In genomic region chr7:149284343-149284742, GRCh38 we compare ENCODE assay signal across 8 cellular contexts. TPM values are rescaled to one million over a fixed set of nuclear protein-coding genes. Genes with fewer than 3 reads are reported as not detected.
DNase-seq lines count a peak whose midpoint lies in the region; ATAC-seq and TF ChIP-seq lines count a peak whose summit lies in the region.

No MANE protein-coding gene starts in this region.

- no peaks in the 10 kb centered on the region for H3K9me3 Mint-ChIP-seq in neural progenitor cell

- no peak for TF ChIP-seq CTCF in neural progenitor cell (IDR thresholded peaks at IDR 0.05)

- no peaks in the 10 kb centered on the region for H3K79me2 ChIP-seq in neural progenitor cell (ENCODE audit: low read depth)

- H3K4me2 ChIP-seq in neural progenitor cell, result peak overlapping the region; percentile 93

- ATAC-seq in GM21825 (IDR thresholded peaks at IDR 0.05; ENCODE audit: unreplicated experiment), result no peak
- no peak for ATAC-seq in GM19328 (IDR thresholded peaks at IDR 0.05; ENCODE audit: unreplicated experiment)
- no peak for ATAC-seq in GM21529 (IDR thresholded peaks at IDR 0.05; ENCODE audit: unreplicated experiment)

- H3K4me1 ChIP-seq in neural progenitor cell, result no peaks in the 10 kb centered on the region

- no peaks in the 10 kb centered on the region for H3K36me3 ChIP-seq in neural progenitor cell

- no peak overlapping the region for H3K9ac ChIP-seq in neural progenitor cell

- no peak overlapping the region for H3K4me3 ChIP-seq in neural progenitor cell

- no peaks in the 10 kb centered on the region for H4K20me1 ChIP-seq in neural progenitor cell (ENCODE audit: low read depth)

- H3K27me3 ChIP-seq in neural progenitor cell, result peaks cover 17% of the 10 kb centered on the region

- peaks cover 9% of the 10 kb centered on the region for H3K4me1 Mint-ChIP-seq in neural progenitor cell

- in situ Hi-C loops in G401 (cut with HindIII; ENCODE audit: low sequenced_read_pairs), result no loop called here

- H3F3A ChIP-seq in neural progenitor cell (ENCODE audit: low read depth), result peaks cover 8% of the 10 kb centered on the region

- H3K27ac ChIP-seq in neural progenitor cell, result no peak overlapping the region

- peaks cover 13% of the 10 kb centered on the region for H3K27me3 Mint-ChIP-seq in neural progenitor cell (ENCODE audit: insufficient read depth, low read depth)

- peak; percentile 18 for DNase-seq in G401 (ENCODE audit: low spot score)
- peak; percentile 36 for DNase-seq in NCI-H146 treated with DMSO at 0.1 percent for 48 hours (lab: John Stamatoyannopoulos, UW; ENCODE audit: unreplicated experiment)
- peak; percentile 79 for DNase-seq in activated effector memory CD4-positive, alpha-beta T cell treated with anti-CD3 and anti-CD28 coated beads, Interleukin-2, amount 50 U/mL, for 16 hours
- no peak for DNase-seq in neural progenitor cell (ENCODE audit: low spot score)
- no peak for DNase-seq in 8988T

- H3K27ac Mint-ChIP-seq in neural progenitor cell, result no peak overlapping the region

- no peak overlapping the region for H2AFZ ChIP-seq in neural progenitor cell (replicated peaks)

- H3K9me3 ChIP-seq in neural progenitor cell (ENCODE audit: low read depth), result no peaks in the 10 kb centered on the region

- peaks cover 8% of the 10 kb centered on the region for H3K36me3 Mint-ChIP-seq in neural progenitor cell

- peak overlapping the region; percentile 94 for H3K4me3 Mint-ChIP-seq in neural progenitor cell

RNA-seq across cellular contexts. Expression of gene ZNF783, which starts 22.3 kb away (rescaled TPM):
- 12.8 and 16.9 TPM in 2 replicates for total RNA-seq in G401 (2014; rRNA removed; shearing (Covaris generic))
- 5.5 and 12.0 TPM in 2 replicates for total RNA-seq in neural progenitor cell (ENCODE audit: low replicate concordance)

RNA-seq across cellular contexts. Expression of gene ZNF212, which starts 44.9 kb away (rescaled TPM):
- 11.6 and 15.9 TPM in 2 replicates for total RNA-seq in G401 (2014; rRNA removed; shearing (Covaris generic))
- 11.2 and 15.7 TPM in 2 replicates for total RNA-seq in neural progenitor cell (ENCODE audit: low replicate concordance)

Comparison
In these comparisons a context has a peak if more than half of its experiments do, and no peak if none do; other contexts are left out.
1. DNase-seq: peak in G401 (single experiment), NCI-H146 treated with DMSO at 0.1 percent for 48 hours (single experiment) and activated effector memory CD4-positive, alpha-beta T cell treated with anti-CD3 and anti-CD28 coated beads, Interleukin-2, amount 50 U/mL, for 16 hours (single experiment); none in neural progenitor cell (single experiment) and 8988T (single experiment).